In genomic region chr19:47152205-47152604, GRCh38 we compare ENCODE assay signal across 1 cellular context.
TF ChIP-seq lines count a peak whose summit lies in the region.

No MANE protein-coding gene starts in this region.

TF ChIP-seq in WTC11, 78 proteins besides CTCF, POLR2A, EP300 and RAD21 (continued from another document):
- no peak for TF ChIP-seq PRDM15 (CRISPR knock-in tag; IDR thresholded peaks at IDR 0.05)
- TF ChIP-seq ZSCAN18 (CRISPR knock-in tag; IDR thresholded peaks at IDR 0.05), result no peak
- TF ChIP-seq ELF4 (CRISPR knock-in tag; IDR thresholded peaks at IDR 0.05; ENCODE audit: low read depth), result no peak
- no peak for TF ChIP-seq JUN (CRISPR knock-in tag; IDR thresholded peaks at IDR 0.05)
- TF ChIP-seq TEAD1 (CRISPR knock-in tag; IDR thresholded peaks at IDR 0.05), result no peak
- no peak for TF ChIP-seq CREB1 (CRISPR knock-in tag; IDR thresholded peaks at IDR 0.05)
- no peak for TF ChIP-seq ESRRA (CRISPR knock-in tag; IDR thresholded peaks at IDR 0.05; ENCODE audit: borderline replicate concordance)
- TF ChIP-seq RORB (CRISPR knock-in tag; IDR thresholded peaks at IDR 0.05), result no peak
- TF ChIP-seq GABPB1 (CRISPR knock-in tag; IDR thresholded peaks at IDR 0.05), result no peak
